24 cellular contexts compared by ENCODE assay signal in genomic region chr1:233323724-233324123, GRCh38.
"Had no signal": no experiment of that assay in that cellular context is flagged by ENCODE, and none has a peak within 500 bp of the region (broad histone marks: within the 10 kb centered on the region; RNA-seq: fewer than 3 reads in every experiment).

No MANE protein-coding gene starts in this region.

- FAIRE-seq: urothelium cell line had no signal

- H3K27me3 ChIP-seq: testis, thyroid gland, transverse colon, upper lobe of right lung, uterus, vagina had no signal

- H3K36me3 ChIP-seq: suprapubic skin, thoracic aorta, thyroid gland, tibial artery, tibial nerve, transverse colon, upper lobe of left lung, upper lobe of right lung, uterus, vagina had no signal

- H3K4me3 ChIP-seq: suprapubic skin, testis, thoracic aorta, thyroid gland, tibial artery, tibial nerve, transverse colon, upper lobe of left lung, upper lobe of right lung, uterus, vagina had no signal

- H3K9me3 ChIP-seq: suprapubic skin, testis, thoracic aorta, thyroid gland, tibial artery, tibial nerve, transverse colon, upper lobe of left lung, upper lobe of right lung, uterus, vagina had no signal

- H3K27ac ChIP-seq: suprapubic skin, testis, thoracic aorta, thyroid gland, tibial artery, tibial nerve, transverse colon, upper lobe of left lung, upper lobe of right lung, uterus, vagina had no signal

- H3K4me1 ChIP-seq: testis had no signal

- DNase-seq: stimulated activated CD4-positive, alpha-beta T cell treated with anti-CD3 and anti-CD28 coated beads, Interleukin-2, amount 100 ng/mL, for 48 hours; stimulated activated CD4-positive, alpha-beta T cell treated with anti-CD3 and anti-CD28 coated beads, Interleukin-4, amount 100 ng/mL, for 1 hour; stimulated activated CD4-positive, alpha-beta T cell treated with anti-CD3 and anti-CD28 coated beads, Interleukin-4, amount 100 ng/mL, for 24 hours; stimulated activated CD4-positive, alpha-beta T cell treated with anti-CD3 and anti-CD28 coated beads, Interleukin-4, amount 100 ng/mL, for 4 hours; stimulated activated CD8-positive, alpha-beta memory T cell treated with anti-CD3 and anti-CD28 coated beads, Interleukin-4, amount 100 ng/mL, for 48 hours; stimulated activated naive B cell treated with anti-CD40 and anti-IgM and Interleukin-4, amounts not matched to agents 10 μg/mL and 1 μg/mL and 100 μg/mL, for 72 hours; stimulated activated naive CD4-positive, alpha-beta T cell; stimulated activated naive CD4-positive, alpha-beta T cell treated with Interleukin-2 at 50 U/mL for 16 hours; stimulated activated naive CD8-positive, alpha-beta T cell treated with anti-CD3 and anti-CD28 coated beads, Interleukin-15, amount 100 ng/mL, for 72 hours; stimulated activated naive CD8-positive, alpha-beta T cell treated with anti-CD3 and anti-CD28 coated beads, Interleukin-15, Interleukin-2, amounts not matched to agents 100 U/mL and 50 U/mL, for 24 hours; substantia nigra; testis; thyroid gland; tibial artery; transverse colon; trophoblast cell; upper lobe of left lung; upper lobe of right lung; uterus had no signal
